Comparison of ENCODE assay signal across 9 cellular contexts in genomic region chr2:225008179-225008829, GRCh38. TPM values are rescaled to one million over a fixed set of nuclear protein-coding genes. Genes with fewer than 3 reads are reported as not detected.
DNase-seq lines count a peak whose midpoint lies in the region; ATAC-seq and TF ChIP-seq lines count a peak whose summit lies in the region.
"Had no signal": no experiment of that assay in that cellular context is flagged by ENCODE, and none has a peak within 500 bp of the region (broad histone marks: within the 10 kb centered on the region; RNA-seq: fewer than 3 reads in every experiment).

No MANE protein-coding gene starts in this region.

- DNase-seq in GM12865 (ENCODE audit: low read depth) (peak; percentile 37), vagina (ENCODE audit: extremely low spot score in 2 of 2) (no peak), HT-29 (ENCODE audit: low spot score) (no peak), NCI-H774 (lab: John Stamatoyannopoulos, UW) (no peak), ascending aorta (ENCODE audit: low spot score in 2 of 2) (no peak)

- H3K36me3 ChIP-seq in vagina (no peaks in the 10 kb centered on the region), ascending aorta (no peaks in the 10 kb centered on the region)

- H3K9me3 Mint-ChIP-seq in activated naive CD8-positive, alpha-beta T cell (ENCODE audit: low read depth): no peaks in the 10 kb centered on the region
- H3K9me3 Mint-ChIP-seq: type B pancreatic cell had no signal

- H3K4me3 Mint-ChIP-seq in activated naive CD8-positive, alpha-beta T cell: no peak overlapping the region
- H3K4me3 Mint-ChIP-seq: type B pancreatic cell had no signal

- H3K27ac ChIP-seq in vagina: no peak overlapping the region
- no peak overlapping the region for H3K27ac ChIP-seq in ascending aorta

- TF ChIP-seq CTCF in GM12865 (IDR thresholded peaks at IDR 0.05; ENCODE audit: insufficient read depth, low read depth, low read length, missing control alignments) (no peak), vagina (IDR thresholded peaks at IDR 0.05) (no peak), ascending aorta (IDR thresholded peaks at IDR 0.05) (no peak)

- no peak for TF ChIP-seq POLR2A in vagina (IDR thresholded peaks at IDR 0.05)

- H3K27me3 ChIP-seq in vagina: no peaks in the 10 kb centered on the region
- H3K27me3 ChIP-seq in ascending aorta: no peaks in the 10 kb centered on the region

- peaks cover 16% of the 10 kb centered on the region for H3K36me3 Mint-ChIP-seq in activated naive CD8-positive, alpha-beta T cell
- H3K36me3 Mint-ChIP-seq: type B pancreatic cell had no signal

- H3K9me3 ChIP-seq in vagina: no peaks in the 10 kb centered on the region
- H3K9me3 ChIP-seq in ascending aorta: no peaks in the 10 kb centered on the region

- H3K4me3 ChIP-seq in GM12865 (ENCODE audit: low read depth, low read length): no peak overlapping the region
- no peak overlapping the region for H3K4me3 ChIP-seq in vagina
- no peak overlapping the region for H3K4me3 ChIP-seq in ascending aorta

- intact Hi-C loops in vagina (cut with DNase I) (loop anchor here (10.0 kb wide), 1 partner anchor 204 kb away; no protein-coding TSS in a partner anchor), ascending aorta (cut with DNase I) (no loop called here)

- peak; percentile 71 for ATAC-seq in GM21390 (IDR thresholded peaks at IDR 0.05; ENCODE audit: unreplicated experiment)
- ATAC-seq in HG03280 (IDR thresholded peaks at IDR 0.05; ENCODE audit: unreplicated experiment): peak; percentile 50

- H3K27me3 Mint-ChIP-seq in activated naive CD8-positive, alpha-beta T cell: no peaks in the 10 kb centered on the region

- H3K4me1 Mint-ChIP-seq in activated naive CD8-positive, alpha-beta T cell (ENCODE audit: low read depth): peaks cover 97% of the 10 kb centered on the region

- H3K4me1 ChIP-seq in vagina (peaks cover 8% of the 10 kb centered on the region), ascending aorta (no peaks in the 10 kb centered on the region)

- H3K27ac Mint-ChIP-seq in activated naive CD8-positive, alpha-beta T cell: peak overlapping the region; percentile 91
- H3K27ac Mint-ChIP-seq: type B pancreatic cell had no signal

RNA-seq across cellular contexts. Expression of gene DOCK10, which starts 34.0 kb away (rescaled TPM):
- total RNA-seq in vagina: 9.8 TPM
- total RNA-seq in HT-29 (2014; rRNA removed; shearing (Covaris generic)): not detected in 2 replicates
- total RNA-seq in ascending aorta: 30.9 TPM

Comparison
In these comparisons a context has a peak if more than half of its experiments do, and no peak if none do; other contexts are left out.
1. RNA of gene DOCK10, which starts 34.0 kb away (total RNA-seq): 30.9 TPM in ascending aorta (single experiment) and 9.8 TPM in vagina (single experiment); not detected in HT-29; every median in the first group is over 10 times any median in the second.